In genomic region chr11:18330921-18331320, GRCh38 we compare ENCODE assay signal across 27 cellular contexts. TPM values are rescaled to one million over a fixed set of nuclear protein-coding genes. Genes with fewer than 3 reads are reported as not detected.
A peak's percentile ranks its signal among the peaks of the same experiment; 100 is the strongest.
DNase-seq lines count a peak whose midpoint lies in the region; ATAC-seq, FAIRE-seq and TF ChIP-seq lines count a peak whose summit lies in the region.
"Had no signal": no experiment of that assay in that cellular context is flagged by ENCODE, and none has a peak within 500 bp of the region (broad histone marks: within the 10 kb centered on the region; RNA-seq: fewer than 3 reads in every experiment).

No MANE protein-coding gene starts in this region.

- H3K36me3 Mint-ChIP-seq in activated CD4-positive, alpha-beta T cell treated with anti-CD3 and anti-CD28 coated beads, Interleukin-2, amount 10 ng/mL, durations not matched to agents 7 days and 5 days (ENCODE audit: low read depth) = peaks cover 64% of the 10 kb centered on the region
- H3K36me3 Mint-ChIP-seq in CD8-positive, alpha-beta memory T cell = peaks cover 0 to 65% (median 36%) of the 10 kb centered on the region in 3 donors
- H3K36me3 Mint-ChIP-seq in WTC11 (peaks cover 32% of the 10 kb centered on the region), naive B cell (peaks cover 20 to 26% of the 10 kb centered on the region in 2 donors)

- POLR2A ChIA-PET in activated CD4-positive, alpha-beta T cell treated with anti-CD3 and anti-CD28 coated beads, Interleukin-2, amount 10 ng/mL, durations not matched to agents 7 days and 5 days (lab: Charles Lee) = no interaction called here
- POLR2A ChIA-PET in CD8-positive, alpha-beta memory T cell (lab: Charles Lee) = interaction anchor here (0.7 to 0.9 kb wide), 2 partner anchors 52 to 65 kb away, joined by 4 to 5 read pairs; no protein-coding TSS in a partner anchor
- POLR2A ChIA-PET in WTC11 (lab: Charles Lee) = no interaction called here

- DNase-seq in activated CD4-positive, alpha-beta T cell treated with anti-CD3 and anti-CD28 coated beads, Interleukin-2, amount 10 ng/mL, durations not matched to agents 7 days and 5 days = no peak
- no peak for DNase-seq in activated CD4-positive, alpha-beta T cell treated with anti-CD3 and anti-CD28 coated beads, Interleukin-2, amount 50 U/mL, for 1 hour
- no peak for DNase-seq in CD8-positive, alpha-beta memory T cell
- DNase-seq in WTC11 (ENCODE audit: low spot score) (no peak), naive B cell (no peak), AG20443 (ENCODE audit: low spot score) (no peak), islet precursor cell (no peak), frontal cortex (ENCODE audit: low spot score in 2 of 2) (no peak)
- DNase-seq: BE2C; brain microvascular endothelial cell; DMS 273 treated with DMSO at 0.1 percent for 48 hours; effector CD8-positive, alpha-beta T cell; foreskin melanocyte; left ventricle myocardium inferior; NCI-H1048; NCI-H2029; NCI-H226; NCI-H82; posterior cingulate gyrus; Right ventricle myocardium superior; upper lobe of right lung had no signal

- no peak for TF ChIP-seq CTCF in WTC11 (IDR thresholded peaks at IDR 0.05)

- H3K36me3 ChIP-seq in CD8-positive, alpha-beta memory T cell (ENCODE audit: insufficient read depth, low read length) = peaks cover 23% of the 10 kb centered on the region

- H3K27ac Mint-ChIP-seq in activated CD4-positive, alpha-beta T cell treated with anti-CD3 and anti-CD28 coated beads, Interleukin-2, amount 10 ng/mL, durations not matched to agents 7 days and 5 days = peak overlapping the region; percentile 68
- H3K27ac Mint-ChIP-seq in CD8-positive, alpha-beta memory T cell = peak overlapping the region; percentile 22 to 96 (median 88)
- H3K27ac Mint-ChIP-seq in WTC11 = 0 out of 2 replicates have a peak overlapping the region, but pooled peaks have one; percentile 43
- peak overlapping the region in 5 of 6 donors; percentile 57 to 81 (median 71) for H3K27ac Mint-ChIP-seq in naive B cell

- no peak overlapping the region for H3K4me3 ChIP-seq in CD8-positive, alpha-beta memory T cell (ENCODE audit: low read length)
- H3K4me3 ChIP-seq: hepatocyte, left ventricle myocardium inferior, upper lobe of right lung had no signal

- ATAC-seq in WTC11 (no peak), naive B cell (ENCODE audit: low read depth in 2 of 2) (no peak)
- ATAC-seq: esophagus mucosa, sciatic nerve, upper lobe of right lung had no signal

- FAIRE-seq in frontal cortex (lab: Jason Lieb, UNC) = no peak
- FAIRE-seq: TTC549 had no signal

- peaks cover 71% of the 10 kb centered on the region for H3K4me1 Mint-ChIP-seq in activated CD4-positive, alpha-beta T cell treated with anti-CD3 and anti-CD28 coated beads, Interleukin-2, amount 10 ng/mL, durations not matched to agents 7 days and 5 days
- peaks cover 53 to 80% (median 78%) of the 10 kb centered on the region in 3 donors for H3K4me1 Mint-ChIP-seq in CD8-positive, alpha-beta memory T cell
- H3K4me1 Mint-ChIP-seq in WTC11 (peaks cover 10% of the 10 kb centered on the region), naive B cell (peaks cover 30 to 52% (median 34%) of the 10 kb centered on the region in 3 donors)
- H3K4me1 Mint-ChIP-seq: neural crest cell had no signal

- H3K27me3 Mint-ChIP-seq in activated CD4-positive, alpha-beta T cell treated with anti-CD3 and anti-CD28 coated beads, Interleukin-2, amount 10 ng/mL, durations not matched to agents 7 days and 5 days = no peaks in the 10 kb centered on the region
- H3K27me3 Mint-ChIP-seq in CD8-positive, alpha-beta memory T cell = no peaks in the 10 kb centered on the region
- no peaks in the 10 kb centered on the region for H3K27me3 Mint-ChIP-seq in WTC11 (ENCODE audit: low read depth)
- no peaks in the 10 kb centered on the region for H3K27me3 Mint-ChIP-seq in naive B cell

- no peaks in the 10 kb centered on the region for H3K9me3 ChIP-seq in CD8-positive, alpha-beta memory T cell (ENCODE audit: low read length)
- H3K9me3 ChIP-seq: BE2C, left ventricle myocardium inferior, upper lobe of right lung had no signal

- H3K27ac ChIP-seq in CD8-positive, alpha-beta memory T cell (ENCODE audit: low read depth, low read length) = no peak overlapping the region
- H3K27ac ChIP-seq: brain microvascular endothelial cell, hepatocyte, left ventricle myocardium inferior, upper lobe of right lung had no signal

- no peak overlapping the region for H3K4me3 Mint-ChIP-seq in activated CD4-positive, alpha-beta T cell treated with anti-CD3 and anti-CD28 coated beads, Interleukin-2, amount 10 ng/mL, durations not matched to agents 7 days and 5 days
- H3K4me3 Mint-ChIP-seq in CD8-positive, alpha-beta memory T cell = peak overlapping the region; percentile 1 to 70 (median 54)
- H3K4me3 Mint-ChIP-seq in WTC11 (no peak overlapping the region), naive B cell (peak overlapping the region in 2 of 8 donors; percentile 10 to 56)
- H3K4me3 Mint-ChIP-seq: mesothelial cell of epicardium, neural crest cell had no signal

- H3K4me1 ChIP-seq in CD8-positive, alpha-beta memory T cell (ENCODE audit: insufficient read depth, low read length) = peaks cover 53% of the 10 kb centered on the region
- H3K4me1 ChIP-seq: BE2C, upper lobe of right lung had no signal

- CTCF ChIA-PET in activated CD4-positive, alpha-beta T cell treated with anti-CD3 and anti-CD28 coated beads, Interleukin-2, amount 10 ng/mL, durations not matched to agents 7 days and 5 days (lab: Charles Lee) = interaction anchor here (0.6 to 1.2 kb wide), 3 partner anchors 20 to 37 kb away, joined by 3 to 4 read pairs (median 3); no protein-coding TSS in a partner anchor
- CTCF ChIA-PET in CD8-positive, alpha-beta memory T cell (lab: Charles Lee) = no interaction called here
- CTCF ChIA-PET in WTC11 (lab: Charles Lee) = interaction anchor here (1.0 kb wide), 1 partner anchor 87 kb away, joined by 3 read pairs; no protein-coding TSS in a partner anchor

- no peaks in the 10 kb centered on the region for H3K27me3 ChIP-seq in CD8-positive, alpha-beta memory T cell (ENCODE audit: insufficient read depth, low read length, poor library complexity, severe bottlenecking)
- H3K27me3 ChIP-seq: BE2C, brain microvascular endothelial cell, hepatocyte, upper lobe of right lung had no signal

- H3K9me3 Mint-ChIP-seq in activated CD4-positive, alpha-beta T cell treated with anti-CD3 and anti-CD28 coated beads, Interleukin-2, amount 10 ng/mL, durations not matched to agents 7 days and 5 days = no peaks in the 10 kb centered on the region
- no peaks in the 10 kb centered on the region for H3K9me3 Mint-ChIP-seq in CD8-positive, alpha-beta memory T cell
- H3K9me3 Mint-ChIP-seq in WTC11 (no peaks in the 10 kb centered on the region), naive B cell (no peaks in the 10 kb centered on the region)
- H3K9me3 Mint-ChIP-seq: mesothelial cell of epicardium, neural crest cell had no signal

TF ChIP-seq in WTC11, 78 proteins besides CTCF, POLR2A, EP300 and RAD21 (continues in another document):
- no peak for TF ChIP-seq ZNF121 (CRISPR knock-in tag; IDR thresholded peaks at IDR 0.05)
- TF ChIP-seq GABPB1 (CRISPR knock-in tag; IDR thresholded peaks at IDR 0.05) = no peak
- TF ChIP-seq MAX (CRISPR knock-in tag; IDR thresholded peaks at IDR 0.05) = no peak
- no peak for TF ChIP-seq NFE2L1 (CRISPR knock-in tag; IDR thresholded peaks at IDR 0.05)
- TF ChIP-seq NFYB (CRISPR knock-in tag; conservative IDR thresholded peaks at IDR 0.05; ENCODE audit: low read depth) = no peak
- no peak for TF ChIP-seq JUN (CRISPR knock-in tag; IDR thresholded peaks at IDR 0.05)
- no peak for TF ChIP-seq TEAD4 (CRISPR knock-in tag; IDR thresholded peaks at IDR 0.05)
- no peak for TF ChIP-seq NR2C2 (CRISPR knock-in tag; IDR thresholded peaks at IDR 0.05)
- TF ChIP-seq PREB (CRISPR knock-in tag; IDR thresholded peaks at IDR 0.05; ENCODE audit: borderline replicate concordance) = no peak
- no peak for TF ChIP-seq CBFB (CRISPR knock-in tag; IDR thresholded peaks at IDR 0.05; ENCODE audit: low read depth)
- no peak for TF ChIP-seq FOXJ3 (CRISPR knock-in tag; IDR thresholded peaks at IDR 0.05; ENCODE audit: borderline replicate concordance)

RNA-seq across cellular contexts. Expression of gene GTF2H1, which starts 8.6 kb away (rescaled TPM):
- total RNA-seq in activated CD4-positive, alpha-beta T cell treated with anti-CD3 and anti-CD28 coated beads, Interleukin-2, amount 10 ng/mL, durations not matched to agents 7 days and 5 days = 10 to 100 TPM; 50.6 to 57.6 TPM
- total RNA-seq in CD8-positive, alpha-beta memory T cell = 10 to 100 TPM; 60.3 to 62.0 TPM
- polyA plus RNA-seq in CD8-positive, alpha-beta memory T cell = 37.4 TPM
- total RNA-seq in WTC11 (2021) = 21.0 to 24.1 TPM (median 23.0 TPM) in 3 replicates
- 10 to 100 TPM; 23.5 to 50.4 (median 37.3) TPM for polyA plus RNA-seq in naive B cell (ENCODE audit: low read depth in 6 of 6)
- total RNA-seq in frontal cortex = 69.7 TPM

RNA-seq across cellular contexts. Expression of gene HPS5, which starts 9.0 kb away (rescaled TPM):
- 10 to 100 TPM; 17.6 TPM for total RNA-seq in activated CD4-positive, alpha-beta T cell treated with anti-CD3 and anti-CD28 coated beads, Interleukin-2, amount 10 ng/mL, durations not matched to agents 7 days and 5 days
- total RNA-seq in CD8-positive, alpha-beta memory T cell = 10 to 100 TPM; 18.5 to 19.4 TPM
- polyA plus RNA-seq in CD8-positive, alpha-beta memory T cell = 13.8 TPM
- total RNA-seq in WTC11 (2021) (14.9 to 15.3 TPM (median 15.0 TPM) in 3 replicates), frontal cortex (191 TPM)
- 10 to 100 TPM; 15.3 to 40.2 (median 29.5) TPM for polyA plus RNA-seq in naive B cell (ENCODE audit: low read depth in 6 of 6)

Comparison
In these comparisons a context has a peak if more than half of its experiments do, and no peak if none do; other contexts are left out.
1. H3K4me3 Mint-ChIP-seq: peak in CD8-positive, alpha-beta memory T cell (7 of 7); none in activated CD4-positive, alpha-beta T cell treated with anti-CD3 and anti-CD28 coated beads, Interleukin-2, amount 10 ng/mL, durations not matched to agents 7 days and 5 days (single experiment) and WTC11 (single experiment).
2. Peak in every context shown above with its lines, with median percentiles within 50 percentile points of each other: H3K27ac Mint-ChIP-seq.